26 cellular contexts compared by ENCODE assay signal in genomic region chr3:55497250-55497649, GRCh38. TPM values are rescaled to one million over a fixed set of nuclear protein-coding genes. Genes with fewer than 3 reads are reported as not detected.
"Had no signal": no experiment of that assay in that cellular context is flagged by ENCODE, and none has a peak within 500 bp of the region (broad histone marks: within the 10 kb centered on the region; RNA-seq: fewer than 3 reads in every experiment).

No MANE protein-coding gene starts in this region.

- H3K4me3 ChIP-seq: dorsolateral prefrontal cortex, gastrocnemius medialis, left ventricle myocardium inferior, lower lobe of right lung, neural progenitor cell, stomach, thyroid gland, vagina had no signal

- H3K36me3 Mint-ChIP-seq: mesothelial cell of epicardium; naive thymus-derived CD4-positive, alpha-beta T cell; neural progenitor cell; stimulated activated effector memory CD8-positive, alpha-beta T cell treated with anti-CD3 and anti-CD28 coated beads, Interleukin-12 subunit alpha, Interleukin-12 subunit beta, amount 100 ng/mL, for 72 hours had no signal

- DNase-seq: dorsolateral prefrontal cortex; effector CD8-positive, alpha-beta T cell; endodermal cell; foreskin fibroblast; gastrocnemius medialis; head of caudate nucleus; left cardiac atrium; left ventricle myocardium inferior; lower lobe of right lung; naive thymus-derived CD4-positive, alpha-beta T cell; stimulated activated CD4-positive, alpha-beta T cell treated with anti-CD3 and anti-CD28 coated beads, Interleukin-2, amount 100 ng/mL, for 24 hours; stimulated activated CD4-positive, alpha-beta T cell treated with anti-CD3 and anti-CD28 coated beads, Interleukin-4, amount 100 ng/mL, for 24 hours; stimulated activated naive CD4-positive, alpha-beta T cell treated with Interleukin-2 at 50 U/mL for 16 hours; stomach; thyroid gland; trophoblast cell had no signal

- H3K27ac Mint-ChIP-seq: endodermal cell; mesothelial cell of epicardium; naive thymus-derived CD4-positive, alpha-beta T cell; nephron; neural progenitor cell; progenitor cell of endocrine pancreas; stimulated activated effector memory CD8-positive, alpha-beta T cell treated with anti-CD3 and anti-CD28 coated beads, Interleukin-12 subunit alpha, Interleukin-12 subunit beta, amount 100 ng/mL, for 72 hours had no signal

- H3K9me3 ChIP-seq: gastrocnemius medialis, left ventricle myocardium inferior, lower lobe of right lung, stomach, thyroid gland, vagina had no signal

- ATAC-seq: esophagus mucosa; gastrocnemius medialis; left cardiac atrium; lower lobe of right lung; naive thymus-derived CD4-positive, alpha-beta T cell; sciatic nerve; stimulated activated effector memory CD8-positive, alpha-beta T cell treated with anti-CD3 and anti-CD28 coated beads, Interleukin-12 subunit alpha, Interleukin-12 subunit beta, amount 100 ng/mL, for 72 hours had no signal

- H3K4me1 ChIP-seq: gastrocnemius medialis, left ventricle myocardium inferior, lower lobe of right lung, neural progenitor cell, parathyroid adenoma, stomach, thyroid gland, vagina had no signal

- H3K27me3 ChIP-seq: dorsolateral prefrontal cortex, gastrocnemius medialis, thyroid gland, vagina had no signal

- H3K36me3 ChIP-seq: gastrocnemius medialis, left ventricle myocardium inferior, lower lobe of right lung, neural progenitor cell, stomach, thyroid gland, vagina had no signal

- H3K4me3 Mint-ChIP-seq: endodermal cell; mesothelial cell of epicardium; naive thymus-derived CD4-positive, alpha-beta T cell; nephron; neural progenitor cell; stimulated activated effector memory CD8-positive, alpha-beta T cell treated with anti-CD3 and anti-CD28 coated beads, Interleukin-12 subunit alpha, Interleukin-12 subunit beta, amount 100 ng/mL, for 72 hours had no signal

- H3K9me3 Mint-ChIP-seq: endodermal cell, mesothelial cell of epicardium, nephron, neural progenitor cell had no signal

- H3K4me1 Mint-ChIP-seq: endodermal cell; naive thymus-derived CD4-positive, alpha-beta T cell; nephron; stimulated activated effector memory CD8-positive, alpha-beta T cell treated with anti-CD3 and anti-CD28 coated beads, Interleukin-12 subunit alpha, Interleukin-12 subunit beta, amount 100 ng/mL, for 72 hours had no signal

- H3K27ac ChIP-seq: dorsolateral prefrontal cortex, epithelial cell of prostate, gastrocnemius medialis, left ventricle myocardium inferior, lower lobe of right lung, neural progenitor cell, parathyroid adenoma, stomach, thyroid gland, vagina had no signal

RNA-seq across cellular contexts. Expression of gene WNT5A, which starts 10.1 kb away (rescaled TPM):
- polyA plus RNA-seq: naive thymus-derived CD4-positive, alpha-beta T cell had no signal
